ENCODE assay signal across 8 cellular contexts in genomic region chr22:20741634-20742581, GRCh38. TPM values are rescaled to one million over a fixed set of nuclear protein-coding genes. Genes with fewer than 3 reads are reported as not detected.
A peak's percentile ranks its signal among the peaks of the same experiment; 100 is the strongest.
DNase-seq lines count a peak whose midpoint lies in the region; ATAC-seq and TF ChIP-seq lines count a peak whose summit lies in the region.

No MANE protein-coding gene starts in this region.

- H3K36me3 ChIP-seq in uterus, result no peaks in the 10 kb centered on the region

- no peak for ATAC-seq in central memory CD8-positive, alpha-beta T cell (replicated peaks; ENCODE audit: extremely low read depth, poor library complexity, severe bottlenecking)
- ATAC-seq in HG03095 (IDR thresholded peaks at IDR 0.05; ENCODE audit: unreplicated experiment), result no peak
- ATAC-seq in GM18873 (IDR thresholded peaks at IDR 0.05; ENCODE audit: low FRiP score, unreplicated experiment), result no peak

- H3K4me1 ChIP-seq in uterus, result no peaks in the 10 kb centered on the region

- DNase-seq in DMS 273 (lab: John Stamatoyannopoulos, UW; ENCODE audit: unreplicated experiment), result peak; percentile 81
- DNase-seq in HPDE6-E6E7 (ENCODE audit: extremely low spot score), result peak; percentile 49
- DNase-seq in SW480 (ENCODE audit: low spot score), result peak; percentile 37
- peak in 1 of 2 donors; percentile 28 for DNase-seq in central memory CD8-positive, alpha-beta T cell (ENCODE audit: low spot score in 2 of 2)
- DNase-seq in mesothelial cell of epicardium (ENCODE audit: low spot score in 2 of 2, unreplicated experiment in 2 of 2), result no peak
- no peak for DNase-seq in uterus

- peak overlapping the region; percentile 25 for H3K27ac Mint-ChIP-seq in central memory CD8-positive, alpha-beta T cell (ENCODE audit: low read depth)
- no peak overlapping the region for H3K27ac Mint-ChIP-seq in mesothelial cell of epicardium

- H3K9me3 ChIP-seq in uterus, result no peaks in the 10 kb centered on the region

- no peak for TF ChIP-seq POLR2A in uterus (IDR thresholded peaks at IDR 0.05)

- no peaks in the 10 kb centered on the region for H3K9me3 Mint-ChIP-seq in central memory CD8-positive, alpha-beta T cell
- H3K9me3 Mint-ChIP-seq in mesothelial cell of epicardium, result peaks cover 10% of the 10 kb centered on the region

- no peaks in the 10 kb centered on the region for H3K4me1 Mint-ChIP-seq in central memory CD8-positive, alpha-beta T cell
- H3K4me1 Mint-ChIP-seq in mesothelial cell of epicardium, result no peaks in the 10 kb centered on the region

- H3K36me3 Mint-ChIP-seq in central memory CD8-positive, alpha-beta T cell (ENCODE audit: insufficient read depth), result peaks cover 50% of the 10 kb centered on the region
- peaks cover 49% of the 10 kb centered on the region for H3K36me3 Mint-ChIP-seq in mesothelial cell of epicardium

- H3K4me3 Mint-ChIP-seq in central memory CD8-positive, alpha-beta T cell, result no peak overlapping the region
- no peak overlapping the region for H3K4me3 Mint-ChIP-seq in mesothelial cell of epicardium

- no peak overlapping the region for H3K4me3 ChIP-seq in uterus

- TF ChIP-seq CTCF in mesothelial cell of epicardium (IDR thresholded peaks at IDR 0.05; ENCODE audit: unreplicated experiment) (peak; percentile 47), uterus (IDR thresholded peaks at IDR 0.05) (peak; percentile 18 to 39 (median 32))

- intact Hi-C loops in uterus (cut with DNase I; ENCODE audit: low total_unique reads), result no loop called here

- H3K27me3 ChIP-seq in uterus, result no peaks in the 10 kb centered on the region

- no peak overlapping the region for H3K27ac ChIP-seq in uterus

- H3K27me3 Mint-ChIP-seq in central memory CD8-positive, alpha-beta T cell, result no peaks in the 10 kb centered on the region
- no peaks in the 10 kb centered on the region for H3K27me3 Mint-ChIP-seq in mesothelial cell of epicardium (ENCODE audit: low read depth)

RNA-seq across cellular contexts. Expression of gene SERPIND1, which starts 32.0 kb away (rescaled TPM):
- total RNA-seq in mesothelial cell of epicardium (not detected in 3 replicates), uterus (1 to 10 TPM in 2 of 4 donors, not detected in 2; 1.0 to 4.5 TPM)

Comparison
In these comparisons a context has a peak if more than half of its experiments do, and no peak if none do; other contexts are left out.
1. DNase-seq: peak in DMS 273 (single experiment), HPDE6-E6E7 (single experiment) and SW480 (single experiment); none in mesothelial cell of epicardium (0 of 2) and uterus (0 of 2).